In genomic region chr20:25077610-25078169, GRCh38 we compare ENCODE assay signal across 8 cellular contexts. TPM values are rescaled to one million over a fixed set of nuclear protein-coding genes. Genes with fewer than 3 reads are reported as not detected.
A peak's percentile ranks its signal among the peaks of the same experiment; 100 is the strongest.
DNase-seq lines count a peak whose midpoint lies in the region; ATAC-seq, FAIRE-seq and TF ChIP-seq lines count a peak whose summit lies in the region.

No MANE protein-coding gene starts in this region.

- TF ChIP-seq CTCF in esophagus muscularis mucosa (IDR thresholded peaks at IDR 0.05) (peak in 1 of 3 experiments; percentile 14), parathyroid adenoma (IDR thresholded peaks at IDR 0.05) (peak; percentile 13)

- DNase-seq in DMS53 treated with DMSO at 0.1 percent for 48 hours (lab: John Stamatoyannopoulos, UW; ENCODE audit: unreplicated experiment) (peak; percentile 20), NT2/D1 (ENCODE audit: low read depth, low spot score) (no peak), esophagus muscularis mucosa (ENCODE audit: extremely low spot score) (no peak), GM12892 (ENCODE audit: insufficient read length) (no peak), GF-D8 (lab: John Stamatoyannopoulos, UW) (no peak), NCI-H2171 (lab: John Stamatoyannopoulos, UW) (no peak)

- WGBS in esophagus muscularis mucosa, result 5% methylated on average over 10 of the region's 38 CpGs

- H3K4me1 ChIP-seq in NT2/D1 (ENCODE audit: insufficient read depth, insufficient read length), result no peaks in the 10 kb centered on the region
- peaks cover 12 to 34% (median 31%) of the 10 kb centered on the region in 4 donors for H3K4me1 ChIP-seq in esophagus muscularis mucosa
- peaks cover 13% of the 10 kb centered on the region for H3K4me1 ChIP-seq in parathyroid adenoma

- H3K36me3 ChIP-seq in NT2/D1 (ENCODE audit: insufficient read depth, insufficient read length, low read length), result no peaks in the 10 kb centered on the region
- no peaks in the 10 kb centered on the region for H3K36me3 ChIP-seq in esophagus muscularis mucosa
- no peaks in the 10 kb centered on the region for H3K36me3 ChIP-seq in parathyroid adenoma (ENCODE audit: control insufficient read depth, insufficient read depth, low read length)

- intact Hi-C loops in esophagus muscularis mucosa (cut with DNase I), result no loop called here

- H3K9me3 ChIP-seq in NT2/D1 (ENCODE audit: insufficient read depth, low read length) (no peaks in the 10 kb centered on the region), esophagus muscularis mucosa (no peaks in the 10 kb centered on the region), parathyroid adenoma (ENCODE audit: control insufficient read depth, low read length) (no peaks in the 10 kb centered on the region)

- peak overlapping the region; percentile 69 for H3K4me2 ChIP-seq in parathyroid adenoma (ENCODE audit: low read length)

- peak overlapping the region; percentile 99 for H2AFZ ChIP-seq in parathyroid adenoma

- peaks cover 89% of the 10 kb centered on the region for H3K27me3 ChIP-seq in NT2/D1 (ENCODE audit: insufficient read depth, insufficient read length)
- peaks cover 5 to 42% (median 21%) of the 10 kb centered on the region in 4 donors for H3K27me3 ChIP-seq in esophagus muscularis mucosa
- no peaks in the 10 kb centered on the region for H3K27me3 ChIP-seq in parathyroid adenoma (ENCODE audit: control insufficient read depth, insufficient read depth, low read length)

- no peak for FAIRE-seq in GM12892 (lab: Jason Lieb, UNC)

- no peak for TF ChIP-seq EP300 in esophagus muscularis mucosa (IDR thresholded peaks at IDR 0.05)

- TF ChIP-seq POLR2A in esophagus muscularis mucosa (IDR thresholded peaks at IDR 0.05; ENCODE audit: low read depth), result no peak
- no peak for TF ChIP-seq POLR2A in GM12892 (IDR thresholded peaks at IDR 0.05; ENCODE audit: low read depth, low read length)

- H3K4me3 ChIP-seq in NT2/D1 (ENCODE audit: insufficient read length, low read depth) (peak overlapping the region; percentile 28), esophagus muscularis mucosa (peak overlapping the region; percentile 40 to 49 (median 44)), parathyroid adenoma (ENCODE audit: low read depth, low read length) (peak overlapping the region; percentile 33)

- H3K9ac ChIP-seq in NT2/D1 (ENCODE audit: insufficient read length, low read depth) (peak overlapping the region; percentile 42), parathyroid adenoma (peak overlapping the region; percentile 74)

- H3K27ac ChIP-seq in esophagus muscularis mucosa (replicated peaks in 1 of 4) (peak overlapping the region; percentile 17 to 63 (median 29)), parathyroid adenoma (peak overlapping the region; percentile 88)

- H3K79me2 ChIP-seq in parathyroid adenoma, result no peaks in the 10 kb centered on the region

- ATAC-seq in GM19351 (IDR thresholded peaks at IDR 0.05; ENCODE audit: unreplicated experiment), result no peak

RNA-seq across cellular contexts. Expression of gene VSX1, which starts 4.3 kb away (rescaled TPM):
- total RNA-seq in esophagus muscularis mucosa, result under 1 TPM in 1 of 4 donors, not detected in 3; 0.83 TPM
- polyA plus RNA-seq in GM12892 (2012; ENCODE audit: missing spikeins), result not detected

RNA-seq across cellular contexts. Expression of gene ACSS1, which starts 19.8 kb away (rescaled TPM):
- 100 to 1,000 TPM in 1 of 4 donors, 10 to 100 TPM in 3; 36.6 to 154 (median 65.3) TPM for total RNA-seq in esophagus muscularis mucosa
- 15.1 TPM for polyA plus RNA-seq in GM12892 (2012; ENCODE audit: missing spikeins)
